ENCODE assay signal across 22 cellular contexts in genomic region chr4:79317711-79318110, GRCh38. TPM values are rescaled to one million over a fixed set of nuclear protein-coding genes. Genes with fewer than 3 reads are reported as not detected.
DNase-seq lines count a peak whose midpoint lies in the region; ATAC-seq and TF ChIP-seq lines count a peak whose summit lies in the region.
"Had no signal": no experiment of that assay in that cellular context is flagged by ENCODE, and none has a peak within 500 bp of the region (broad histone marks: within the 10 kb centered on the region; RNA-seq: fewer than 3 reads in every experiment).

No MANE protein-coding gene starts in this region.

- no peak for ATAC-seq in activated naive CD8-positive, alpha-beta T cell treated with anti-CD3 and anti-CD28 coated beads, Interleukin-2, amount 50 U/mL, for 24 hours
- ATAC-seq: HCT116 had no signal

- H3F3A ChIP-seq in Loucy (ENCODE audit: low read depth) = no peaks in the 10 kb centered on the region

- H3K4me3 ChIP-seq in Loucy (ENCODE audit: low read length, poor library complexity, severe bottlenecking) = no peak overlapping the region
- no peak overlapping the region for H3K4me3 ChIP-seq in SJCRH30
- no peak overlapping the region for H3K4me3 ChIP-seq in neuronal stem cell (ENCODE audit: low read length in 2 of 2)
- H3K4me3 ChIP-seq: BLaER1 had no signal

- H3K4ac ChIP-seq in neuronal stem cell (ENCODE audit: low read length) = no peak overlapping the region

- H3K27me3 Mint-ChIP-seq in activated naive CD8-positive, alpha-beta T cell treated with anti-CD3 and anti-CD28 coated beads, Interleukin-2, amount 50 U/mL, for 24 hours = no peaks in the 10 kb centered on the region
- H3K27me3 Mint-ChIP-seq: CD4-positive, alpha-beta T cell had no signal

- H3K4me3 Mint-ChIP-seq in activated naive CD8-positive, alpha-beta T cell treated with anti-CD3 and anti-CD28 coated beads, Interleukin-2, amount 50 U/mL, for 24 hours = no peak overlapping the region
- H3K4me3 Mint-ChIP-seq: CD4-positive, alpha-beta T cell had no signal

- no peak overlapping the region for H2BK12ac ChIP-seq in neuronal stem cell (ENCODE audit: low read length)

- no peak overlapping the region for H2BK15ac ChIP-seq in neuronal stem cell (ENCODE audit: low read length)

- no peaks in the 10 kb centered on the region for H4K20me1 ChIP-seq in Loucy (ENCODE audit: insufficient read depth, low read length, poor library complexity, severe bottlenecking)
- H4K20me1 ChIP-seq: BLaER1 had no signal

- DNase-seq in NCI-H2171 treated with DMSO at 0.1 percent for 48 hours (lab: John Stamatoyannopoulos, UW) (peak; percentile 47), NCI-H2171 (lab: John Stamatoyannopoulos, UW) (no peak), SJCRH30 (peak; percentile 25 to 60), neuronal stem cell (ENCODE audit: low spot score) (no peak), GOT3 (lab: John Stamatoyannopoulos, UW) (no peak), HCEC 1CT (no peak)
- no peak for DNase-seq in activated naive CD8-positive, alpha-beta T cell treated with anti-CD3 and anti-CD28 coated beads, Interleukin-2, amount 50 U/mL, for 24 hours
- DNase-seq: CD4-positive, alpha-beta T cell; KG1; MM.1S; NCI-H187; NCI-H2081 treated with DMSO at 0.1 percent for 48 hours; NCI-H446 treated with DMSO at 0.1 percent for 48 hours; NCI-H526; Right ventricle myocardium superior; RPMI8226 had no signal

- H3K4me1 Mint-ChIP-seq in activated naive CD8-positive, alpha-beta T cell treated with anti-CD3 and anti-CD28 coated beads, Interleukin-2, amount 50 U/mL, for 24 hours = no peaks in the 10 kb centered on the region

- H2AFZ ChIP-seq in Loucy (ENCODE audit: low read length) = peak overlapping the region; percentile 70; the same call in 1 of the 2 replicates
- peak overlapping the region; percentile 75 for H2AFZ ChIP-seq in neuronal stem cell (ENCODE audit: low read length)

- H3K27ac ChIP-seq in SJCRH30 (peak overlapping the region; percentile 1; the same call in 1 of the 2 replicates), neuronal stem cell (replicated peaks; ENCODE audit: low read length) (no peak overlapping the region)
- H3K27ac ChIP-seq: BLaER1 had no signal

- H3K4me2 ChIP-seq in Loucy (ENCODE audit: low read depth, low read length, poor library complexity, severe bottlenecking) = no peak overlapping the region
- no peak overlapping the region for H3K4me2 ChIP-seq in neuronal stem cell (ENCODE audit: insufficient read depth, low read length, poor library complexity, severe bottlenecking)
- H3K4me2 ChIP-seq: BLaER1 had no signal

- no peak overlapping the region for H2BK5ac ChIP-seq in neuronal stem cell (ENCODE audit: low read length)

- H3K4me1 ChIP-seq in Loucy (ENCODE audit: insufficient read depth, low read length, poor library complexity, severe bottlenecking) (peaks cover 15% of the 10 kb centered on the region), SJCRH30 (peaks cover 9% of the 10 kb centered on the region), neuronal stem cell (ENCODE audit: control insufficient read depth in 2 of 2, insufficient read depth in 1 of 2, low read depth in 1 of 2, low read length in 2 of 2) (peaks cover 0 to 10% of the 10 kb centered on the region in 2 donors)
- H3K4me1 ChIP-seq: BLaER1 had no signal

- no peak overlapping the region for H3K27ac Mint-ChIP-seq in activated naive CD8-positive, alpha-beta T cell treated with anti-CD3 and anti-CD28 coated beads, Interleukin-2, amount 50 U/mL, for 24 hours
- H3K27ac Mint-ChIP-seq: CD4-positive, alpha-beta T cell had no signal

- no peaks in the 10 kb centered on the region for H3K9me3 Mint-ChIP-seq in activated naive CD8-positive, alpha-beta T cell treated with anti-CD3 and anti-CD28 coated beads, Interleukin-2, amount 50 U/mL, for 24 hours
- H3K9me3 Mint-ChIP-seq: CD4-positive, alpha-beta T cell had no signal

- no peaks in the 10 kb centered on the region for H3K9me2 ChIP-seq in Loucy (replicated peaks; ENCODE audit: low read depth, low read length)

- no peaks in the 10 kb centered on the region for H3K79me2 ChIP-seq in Loucy (ENCODE audit: insufficient read depth, low read length)

- no peaks in the 10 kb centered on the region for H3K36me3 Mint-ChIP-seq in activated naive CD8-positive, alpha-beta T cell treated with anti-CD3 and anti-CD28 coated beads, Interleukin-2, amount 50 U/mL, for 24 hours (ENCODE audit: low read depth)

- no peak for TF ChIP-seq CTCF in Loucy (conservative IDR thresholded peaks at IDR 0.05; ENCODE audit: low read length)

- H2AK5ac ChIP-seq in neuronal stem cell (ENCODE audit: low read depth, low read length) = no peak overlapping the region

- no peaks in the 10 kb centered on the region for H3K79me1 ChIP-seq in neuronal stem cell (ENCODE audit: low read depth, low read length)

- H3K14ac ChIP-seq in neuronal stem cell (ENCODE audit: low read length) = no peak overlapping the region

- H3K36me3 ChIP-seq in Loucy (ENCODE audit: insufficient read depth, low read length) (no peaks in the 10 kb centered on the region), SJCRH30 (no peaks in the 10 kb centered on the region), neuronal stem cell (replicated peaks in 1 of 2; ENCODE audit: control insufficient read depth in 2 of 2, insufficient read depth in 2 of 2, low read length in 2 of 2) (no peaks in the 10 kb centered on the region)
- H3K36me3 ChIP-seq: BLaER1 had no signal

- H3K27me3 ChIP-seq in Loucy (ENCODE audit: insufficient read depth, low read length, poor library complexity, severe bottlenecking) (no peaks in the 10 kb centered on the region), SJCRH30 (no peaks in the 10 kb centered on the region; the same call in 1 of the 2 replicates), neuronal stem cell (ENCODE audit: control insufficient read depth in 3 of 3, insufficient read depth in 3 of 3, low read depth in 1 of 3, low read length in 3 of 3) (no peaks in the 10 kb centered on the region)
- H3K27me3 ChIP-seq: BLaER1 had no signal

- no peak overlapping the region for H4K91ac ChIP-seq in neuronal stem cell (ENCODE audit: low read depth, low read length, poor library complexity)

- H3K9ac ChIP-seq in Loucy (ENCODE audit: low read depth, low read length, poor library complexity, severe bottlenecking) (no peak overlapping the region), neuronal stem cell (ENCODE audit: low read depth, low read length, poor library complexity) (no peak overlapping the region)
- H3K9ac ChIP-seq: BLaER1 had no signal

- H2BK120ac ChIP-seq in neuronal stem cell (ENCODE audit: low read depth, low read length) = no peak overlapping the region

- no peak overlapping the region for H4K8ac ChIP-seq in neuronal stem cell (ENCODE audit: low read depth, low read length)

- H3K9me3 ChIP-seq in Loucy (ENCODE audit: insufficient read depth, low read depth, low read length) (no peaks in the 10 kb centered on the region), SJCRH30 (replicated peaks) (0 out of 2 replicates have a peak, but pooled peaks cover 3% of the 10 kb centered on the region), neuronal stem cell (replicated peaks in 1 of 2; ENCODE audit: control insufficient read depth in 2 of 2, insufficient read depth in 1 of 2, low read depth in 1 of 2, low read length in 2 of 2) (no peaks in the 10 kb centered on the region)
- H3K9me3 ChIP-seq: BLaER1 had no signal

- H3K23ac ChIP-seq in neuronal stem cell (ENCODE audit: low read depth, low read length, poor library complexity) = no peak overlapping the region

- H3K18ac ChIP-seq in neuronal stem cell (ENCODE audit: low read length) = no peak overlapping the region

RNA-seq across cellular contexts. Expression of gene NAA11, which starts 8.2 kb away (rescaled TPM):
- 0.12 TPM in 1 of 2 replicates, not detected in the other for total RNA-seq in SJCRH30 (2014; rRNA removed; shearing (Covaris generic))
- polyA plus RNA-seq in neuronal stem cell (2013, experiment 1 of 2) = not detected
- not detected for polyA plus RNA-seq in neuronal stem cell (2013, experiment 2 of 2)
- total RNA-seq: CD4-positive, alpha-beta T cell; H1; Right ventricle myocardium superior; T-helper 1 cell treated with Interleukin-12 subunit alpha and Interleukin-12 subunit beta and Interleukin-4 antibody, amounts not matched to agents 30 ng/mL and 1 ng/mL, for 36 hours had no signal
- polyA plus RNA-seq: AG04450, H1 had no signal

Comparison
In these comparisons a context has a peak if more than half of its experiments do, and no peak if none do; other contexts are left out.
1. DNase-seq: peak in NCI-H2171 treated with DMSO at 0.1 percent for 48 hours (single experiment) and SJCRH30 (2 of 2); none in NCI-H2171 (single experiment), neuronal stem cell (single experiment), activated naive CD8-positive, alpha-beta T cell treated with anti-CD3 and anti-CD28 coated beads, Interleukin-2, amount 50 U/mL, for 24 hours (single experiment), GOT3 (single experiment) and HCEC 1CT (single experiment).